8 cellular contexts compared by ENCODE assay signal in genomic region chr22:34111210-34111824, GRCh38.
DNase-seq lines count a peak whose midpoint lies in the region; ATAC-seq and TF ChIP-seq lines count a peak whose summit lies in the region.

No MANE protein-coding gene starts in this region.

- POLR2A ChIA-PET in AG04449 (lab: Yijun Ruan, JAX) = no interaction called here

- CTCF ChIA-PET in AG04449 (lab: Yijun Ruan, JAX) = interaction anchor here (0.7 to 2.2 kb wide), 8 partner anchors 21 to 590 kb away, joined by 3 to 13 read pairs (median 3); no protein-coding TSS in a partner anchor

- no peak overlapping the region for H3K27ac ChIP-seq in lower lobe of right lung

- intact Hi-C loops in lower lobe of right lung (cut with DNase I) = no loop called here

- TF ChIP-seq CTCF in AG04449 (IDR thresholded peaks at IDR 0.05; ENCODE audit: insufficient read depth, low read length, missing control alignments) (peak; percentile 48), lower lobe of right lung (IDR thresholded peaks at IDR 0.05) (peak; percentile 70)

- no peaks in the 10 kb centered on the region for H3K9me3 ChIP-seq in lower lobe of right lung

- H3K36me3 ChIP-seq in lower lobe of right lung = no peaks in the 10 kb centered on the region

- no peak overlapping the region for H3K4me3 ChIP-seq in AG04449 (ENCODE audit: low read depth, low read length)
- no peak overlapping the region for H3K4me3 ChIP-seq in lower lobe of right lung

- DNase-seq in AG04449 (ENCODE audit: low read depth, low spot score) (no peak), GM03348 (ENCODE audit: low spot score) (peak; percentile 69), NCI-H774 (lab: John Stamatoyannopoulos, UW) (peak; percentile 1), cerebellum (ENCODE audit: low spot score) (peak; percentile 41), lower lobe of right lung (no peak)

- H3K27me3 ChIP-seq in lower lobe of right lung (ENCODE audit: low read depth) = no peaks in the 10 kb centered on the region

- ATAC-seq in lower lobe of right lung = peak; percentile 63 to 77
- no peak for ATAC-seq in HG02885 (IDR thresholded peaks at IDR 0.05; ENCODE audit: poor library complexity, unreplicated experiment)
- no peak for ATAC-seq in HG02759 (IDR thresholded peaks at IDR 0.05; ENCODE audit: unreplicated experiment)
- no peak for ATAC-seq in HG03354 (IDR thresholded peaks at IDR 0.05; ENCODE audit: poor library complexity, severe bottlenecking, unreplicated experiment)

- H3K4me1 ChIP-seq in lower lobe of right lung = no peaks in the 10 kb centered on the region

Comparison
In these comparisons a context has a peak if more than half of its experiments do, and no peak if none do; other contexts are left out.
1. DNase-seq: peak in GM03348 (single experiment), NCI-H774 (single experiment) and cerebellum (single experiment); none in AG04449 (single experiment) and lower lobe of right lung (single experiment).
2. ATAC-seq: peak in lower lobe of right lung (2 of 2); none in HG02885 (single experiment), HG02759 (single experiment) and HG03354 (single experiment).